ENCODE assay signal across 1 cellular context in the genomic region with DNA sequence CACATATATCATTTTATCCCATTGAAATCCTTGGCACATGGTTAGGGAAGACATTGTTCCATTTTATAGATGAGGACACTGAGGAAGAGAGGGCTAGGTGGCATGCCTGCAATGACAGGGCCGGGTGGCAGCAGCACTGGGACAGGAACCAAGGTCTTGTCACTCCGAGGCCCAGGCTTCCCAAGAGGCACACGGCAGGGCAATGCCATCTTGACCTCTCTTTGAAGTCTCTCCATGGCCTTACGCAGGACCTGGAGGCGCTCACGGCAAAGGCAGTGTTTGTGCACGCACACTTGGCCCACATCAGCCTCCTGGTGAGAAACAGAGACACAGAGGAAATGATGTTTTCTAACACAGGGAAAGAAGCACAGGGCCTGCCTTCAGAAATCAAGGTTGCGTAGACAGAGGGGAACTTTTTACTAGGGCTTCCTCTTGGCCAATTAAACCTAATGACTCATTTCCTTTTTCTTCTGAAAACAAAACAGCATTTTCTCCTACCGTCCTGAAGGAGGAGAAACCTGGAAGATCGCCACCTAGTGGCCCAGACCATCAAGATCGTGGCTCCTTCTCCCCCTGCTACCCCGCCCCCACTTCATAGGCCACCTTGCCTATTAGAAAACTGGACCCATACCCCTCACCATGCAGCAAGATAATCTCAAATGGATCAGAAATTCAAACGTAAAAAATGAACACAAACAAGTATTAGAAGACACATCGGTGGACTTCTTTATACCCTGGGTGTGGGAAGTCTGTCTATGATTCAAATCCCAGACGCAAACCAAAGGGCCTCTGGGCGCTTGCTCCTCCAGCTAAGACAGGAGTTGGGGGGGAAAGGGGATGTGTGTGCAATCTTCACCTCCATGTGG.
TF ChIP-seq lines count a peak whose summit lies in the region.

No MANE protein-coding gene starts in this region.

TF ChIP-seq in HEK293, 187 proteins besides CTCF, POLR2A, EP300 and RAD21 (continued from another document):
- TF ChIP-seq PRDM2 (tag by site-specific recombination; IDR thresholded peaks at IDR 0.05; ENCODE audit: borderline replicate concordance) (no peak), ZNF157 (tag by site-specific recombination; IDR thresholded peaks at IDR 0.05) (no peak), HOXA7 (CRISPR knock-in tag; IDR thresholded peaks at IDR 0.05; ENCODE audit: borderline replicate concordance) (no peak), ZBTB21 (tag by site-specific recombination; IDR thresholded peaks at IDR 0.05) (no peak; the same call in 1 of the 2 replicates), SP7 (tag by site-specific recombination; IDR thresholded peaks at IDR 0.05) (peak; percentile 56), ZNF2 (tag by site-specific recombination; IDR thresholded peaks at IDR 0.05) (peak; percentile 57; the same call in 1 of the 2 replicates), WT1 (tag by site-specific recombination; IDR thresholded peaks at IDR 0.05) (no peak), ZNF791 (tag by site-specific recombination; IDR thresholded peaks at IDR 0.05) (no peak), ZNF133 (tag by site-specific recombination; IDR thresholded peaks at IDR 0.05) (no peak), OSR2 (tag by site-specific recombination; IDR thresholded peaks at IDR 0.05) (peak; percentile 78)
- TF ChIP-seq, protein P1, sequence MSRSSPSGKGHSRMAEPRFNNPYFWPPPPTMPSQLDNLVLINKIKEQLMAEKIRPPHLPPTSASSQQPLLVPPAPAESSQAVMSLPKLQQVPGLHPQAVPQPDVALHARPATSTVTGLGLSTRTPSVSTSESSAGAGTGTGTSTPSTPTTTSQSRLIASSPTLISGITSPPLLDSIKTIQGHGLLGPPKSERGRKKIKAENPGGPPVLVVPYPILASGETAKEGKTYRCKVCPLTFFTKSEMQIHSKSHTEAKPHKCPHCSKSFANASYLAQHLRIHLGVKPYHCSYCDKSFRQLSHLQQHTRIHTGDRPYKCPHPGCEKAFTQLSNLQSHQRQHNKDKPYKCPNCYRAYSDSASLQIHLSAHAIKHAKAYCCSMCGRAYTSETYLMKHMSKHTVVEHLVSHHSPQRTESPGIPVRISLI (tag by site-specific recombination; IDR thresholded peaks at IDR 0.05) = no peak
